Comparison of ENCODE assay signal across 11 cellular contexts in genomic region chrX:119073911-119074310, GRCh38. TPM values are rescaled to one million over a fixed set of nuclear protein-coding genes. Genes with fewer than 3 reads are reported as not detected.
"Had no signal": no experiment of that assay in that cellular context is flagged by ENCODE, and none has a peak within 500 bp of the region (broad histone marks: within the 10 kb centered on the region; RNA-seq: fewer than 3 reads in every experiment).

No MANE protein-coding gene starts in this region.

- H3K27ac Mint-ChIP-seq: GM23338, H9, HFFc6 had no signal

- H3K4me3 ChIP-seq: GM23248, GM23338, HAP-1 had no signal

- H3K9me3 Mint-ChIP-seq: GM23338, HFFc6 had no signal

- H3K4me3 Mint-ChIP-seq: GM23338, H9, HFFc6 had no signal

- H3K4me1 Mint-ChIP-seq: GM23338, H9 had no signal

- DNase-seq: GM23248, GOT3, H7, H9, HCEC 1CT, HFFc6 had no signal

- H2AFZ ChIP-seq: GM23248, GM23338 had no signal

- H3K9me3 ChIP-seq: HAP-1 had no signal

- H3K36me3 ChIP-seq: HAP-1 had no signal

- H3K4me2 ChIP-seq: GM23338 had no signal

- H3K27ac ChIP-seq: GM23248 had no signal

- ATAC-seq: GM23338, HCT116 had no signal

- H3K4me1 ChIP-seq: HAP-1 had no signal

RNA-seq across cellular contexts. Expression of gene CT47C1, which starts 1.1 kb away (rescaled TPM):
- total RNA-seq: GM23248, GM23338, H1, H4, H7, H9, HFFc6 had no signal

RNA-seq across cellular contexts. Expression of gene KIAA1210, which starts 53.7 kb away (rescaled TPM):
- total RNA-seq: GM23248, GM23338, H1, H7, H9, HFFc6 had no signal
